ENCODE assay signal across 12 cellular contexts in the genomic region with DNA sequence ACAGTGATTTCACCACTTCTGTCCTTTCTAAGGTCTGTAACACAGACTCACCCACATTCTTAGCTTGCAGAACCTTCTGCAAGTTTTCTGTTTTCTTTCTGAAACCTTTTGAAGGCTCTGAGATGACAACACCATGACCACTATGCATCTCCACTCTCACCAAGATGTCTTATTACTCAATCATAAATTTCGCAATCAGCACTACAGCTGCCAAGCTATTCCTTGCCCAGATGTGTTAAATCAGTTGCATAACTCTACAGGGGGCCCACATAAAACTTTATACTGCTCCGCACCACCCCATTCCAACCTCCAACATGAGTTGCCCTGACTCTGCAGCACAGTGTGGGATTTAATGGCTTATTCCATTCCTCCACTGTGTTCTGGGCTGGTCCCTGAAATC.
DNase-seq lines count a peak whose midpoint lies in the region; ATAC-seq and TF ChIP-seq lines count a peak whose summit lies in the region.
"Had no signal": no experiment of that assay in that cellular context is flagged by ENCODE, and none has a peak within 500 bp of the region (broad histone marks: within the 10 kb centered on the region; RNA-seq: fewer than 3 reads in every experiment).

No MANE protein-coding gene starts in this region.

- H3K9me3 ChIP-seq in lung (ENCODE audit: control insufficient read depth in 2 of 2, insufficient read depth in 1 of 2, low read length in 1 of 2), result no peaks in the 10 kb centered on the region
- H3K9me3 ChIP-seq in Caco-2, result no peaks in the 10 kb centered on the region

- H3K27me3 ChIP-seq in lung (ENCODE audit: control insufficient read depth, insufficient read depth) (no peaks in the 10 kb centered on the region), Caco-2 (replicated peaks; ENCODE audit: control insufficient read depth, insufficient read depth, low read length) (no peaks in the 10 kb centered on the region)

- no TSS peak for BruUV-seq in Caco-2 (replicated peaks; lab: Mats Ljungman, UMichigan)

- intact Hi-C loops in CD14-positive monocyte (cut with micrococcal nuclease), result no loop called here
- intact Hi-C loops in Caco-2 (cut with micrococcal nuclease; ENCODE audit: unreplicated experiment), result no loop called here

- in situ Hi-C loops in astrocyte of the spinal cord (cut with HindIII; ENCODE audit: low sequenced_read_pairs), result no loop called here

- POLR2A ChIA-PET in Caco-2 (lab: Charles Lee), result no interaction called here

- H3K9me3 Mint-ChIP-seq in CD14-positive monocyte, result peaks cover 0 to 2% (median 0%) of the 10 kb centered on the region in 7 donors
- no peaks in the 10 kb centered on the region for H3K9me3 Mint-ChIP-seq in Caco-2 (ENCODE audit: unreplicated experiment)
- peaks cover 14% of the 10 kb centered on the region for H3K9me3 Mint-ChIP-seq in mesothelial cell of epicardium

- H3K27ac Mint-ChIP-seq in CD14-positive monocyte, result peak overlapping the region in 5 of 7 donors; percentile 29 to 67 (median 51)
- H3K27ac Mint-ChIP-seq in Caco-2 (ENCODE audit: unreplicated experiment), result no peak overlapping the region
- no peak overlapping the region for H3K27ac Mint-ChIP-seq in mesothelial cell of epicardium
- H3K27ac Mint-ChIP-seq: brain, progenitor cell of endocrine pancreas had no signal

- TF ChIP-seq CTCF in CD14-positive monocyte (IDR thresholded peaks at IDR 0.05), result no peak
- TF ChIP-seq CTCF in astrocyte of the spinal cord (IDR thresholded peaks at IDR 0.05; ENCODE audit: low read depth, low read length), result no peak
- no peak for TF ChIP-seq CTCF in lung (IDR thresholded peaks at IDR 0.05; ENCODE audit: control extremely low read depth, extremely low read depth)
- TF ChIP-seq CTCF in Caco-2 (IDR thresholded peaks at IDR 0.05; ENCODE audit: insufficient read depth in 1 of 2, low read depth in 1 of 2, low read length in 1 of 2, severe bottlenecking in 1 of 2, unreplicated experiment in 1 of 2), result no peak
- no peak for TF ChIP-seq CTCF in mesothelial cell of epicardium (IDR thresholded peaks at IDR 0.05; ENCODE audit: unreplicated experiment)

- CTCF ChIA-PET in Caco-2 (lab: Charles Lee), result no interaction called here

- ATAC-seq in lung (ENCODE audit: insufficient read depth, low FRiP score), result peak; percentile 53

- H3K4me1 ChIP-seq in lung (ENCODE audit: control insufficient read depth in 2 of 2, insufficient read depth in 2 of 2, low read length in 2 of 2) (no peaks in the 10 kb centered on the region), Caco-2 (no peaks in the 10 kb centered on the region)

- H3K36me3 Mint-ChIP-seq in CD14-positive monocyte (no peaks in the 10 kb centered on the region), Caco-2 (ENCODE audit: insufficient read depth, unreplicated experiment) (no peaks in the 10 kb centered on the region), mesothelial cell of epicardium (peaks cover 4% of the 10 kb centered on the region)

- H3K4me1 Mint-ChIP-seq in CD14-positive monocyte, result peaks cover 13% of the 10 kb centered on the region
- no peaks in the 10 kb centered on the region for H3K4me1 Mint-ChIP-seq in Caco-2 (ENCODE audit: low read depth, unreplicated experiment)
- H3K4me1 Mint-ChIP-seq in mesothelial cell of epicardium, result peaks cover 8% of the 10 kb centered on the region

- H3K36me3 ChIP-seq in lung (ENCODE audit: control insufficient read depth in 2 of 2, insufficient read depth in 2 of 2, low read length in 2 of 2), result no peaks in the 10 kb centered on the region
- no peaks in the 10 kb centered on the region for H3K36me3 ChIP-seq in Caco-2 (ENCODE audit: control insufficient read depth, insufficient read depth, low read length)

- H3K4me3 ChIP-seq in astrocyte of the spinal cord (ENCODE audit: low read depth, low read length) (no peak overlapping the region), lung (no peak overlapping the region), Caco-2 (ENCODE audit: low read depth, low read length) (no peak overlapping the region)

- no peak overlapping the region for H3K27ac ChIP-seq in lung (ENCODE audit: low read depth in 1 of 2, low read length in 1 of 2)

- no peak for DNase-seq in CD14-positive monocyte (ENCODE audit: low spot score)
- DNase-seq in LHCN-M2 (ENCODE audit: low read depth), result peak; percentile 91
- DNase-seq in astrocyte of the spinal cord (ENCODE audit: low read depth, low spot score), result peak; percentile 76
- no peak for DNase-seq in lung (ENCODE audit: low spot score)
- DNase-seq in Caco-2, result no peak
- no peak for DNase-seq in C1 segment of cervical spinal cord (lab: John Stamatoyannopoulos, UW)
- no peak for DNase-seq in mesothelial cell of epicardium (ENCODE audit: low spot score in 2 of 2, unreplicated experiment in 2 of 2)
- no peak for DNase-seq in GDM1 (lab: John Stamatoyannopoulos, UW)
- DNase-seq: DMS 273 treated with DMSO at 0.1 percent for 48 hours, NCI-H510A treated with DMSO at 0.1 percent for 48 hours had no signal

- H3K27me3 Mint-ChIP-seq in CD14-positive monocyte (ENCODE audit: low read depth in 3 of 3) (no peaks in the 10 kb centered on the region), Caco-2 (ENCODE audit: insufficient read depth, unreplicated experiment) (peaks cover 2% of the 10 kb centered on the region), mesothelial cell of epicardium (ENCODE audit: low read depth) (no peaks in the 10 kb centered on the region)
- H3K27me3 Mint-ChIP-seq: brain, progenitor cell of endocrine pancreas had no signal

- 23 to 54% methylated on average over 2 of the region's 2 CpGs for WGBS in lung, 2 donors

- no peak overlapping the region for H3K4me3 Mint-ChIP-seq in CD14-positive monocyte
- no peak overlapping the region for H3K4me3 Mint-ChIP-seq in Caco-2 (ENCODE audit: unreplicated experiment)
- H3K4me3 Mint-ChIP-seq in mesothelial cell of epicardium, result no peak overlapping the region
- H3K4me3 Mint-ChIP-seq: brain had no signal

Comparison
In these comparisons a context has a peak if more than half of its experiments do, and no peak if none do; other contexts are left out.
1. DNase-seq: peak in LHCN-M2 (single experiment) and astrocyte of the spinal cord (single experiment); none in CD14-positive monocyte (single experiment), lung (single experiment), Caco-2 (0 of 2), C1 segment of cervical spinal cord (0 of 14), mesothelial cell of epicardium (0 of 2) and GDM1 (single experiment).
2. H3K27ac Mint-ChIP-seq: peak in CD14-positive monocyte (5 of 7); none in Caco-2 (single experiment) and mesothelial cell of epicardium (single experiment).